Comparison of ENCODE assay signal across 16 cellular contexts in genomic region chr9:125548141-125548540, GRCh38.
"Had no signal": no experiment of that assay in that cellular context is flagged by ENCODE, and none has a peak within 500 bp of the region (broad histone marks: within the 10 kb centered on the region; RNA-seq: fewer than 3 reads in every experiment).

No MANE protein-coding gene starts in this region.

- H3K27ac Mint-ChIP-seq: activated CD8-positive, alpha-beta memory T cell treated with anti-CD3 and anti-CD28 coated beads, Interleukin-2, amount 10 ng/mL, durations not matched to agents 7 days and 5 days; activated naive CD8-positive, alpha-beta T cell treated with anti-CD3 and anti-CD28 coated beads for 36 hours; stimulated activated naive CD8-positive, alpha-beta T cell treated with anti-CD3 and anti-CD28 coated beads, Interleukin-15, amount 100 ng/mL, for 72 hours; T-helper 2 cell treated with Interferon-gamma antibody and Interleukin-4, amounts not matched to agents 5 μg/mL and 100 μg/mL, for 36 hours had no signal

- ATAC-seq: activated CD8-positive, alpha-beta memory T cell treated with anti-CD3 and anti-CD28 coated beads, Interleukin-2, amount 10 ng/mL, durations not matched to agents 7 days and 5 days; activated T-cell treated with anti-CD3 and anti-CD28 coated beads, Interleukin-2, amount 50 U/mL, for 4 hours; stimulated activated naive CD8-positive, alpha-beta T cell treated with anti-CD3 and anti-CD28 coated beads, Interleukin-15, amount 100 ng/mL, for 72 hours had no signal

- H3K4me3 ChIP-seq: dorsolateral prefrontal cortex, uterus had no signal

- DNase-seq: activated CD4-positive, alpha-beta T cell treated with anti-CD3 and anti-CD28 coated beads for 1 hour; activated CD4-positive, alpha-beta T cell treated with anti-CD3 and anti-CD28 coated beads, Interleukin-2, amount 50 U/mL, for 48 hours; activated CD8-positive, alpha-beta memory T cell treated with anti-CD3 and anti-CD28 coated beads, Interleukin-2, amount 10 ng/mL, durations not matched to agents 7 days and 5 days; activated gamma-delta T cell; activated naive CD8-positive, alpha-beta T cell treated with anti-CD3 and anti-CD28 coated beads for 36 hours; activated T-cell treated with anti-CD3 and anti-CD28 coated beads, Interleukin-2, amount 50 U/mL, for 4 hours; anterior cingulate cortex; cerebellar nuclear complex; dorsolateral prefrontal cortex; glutamatergic neuron; mesenchymal stem cell; stimulated activated CD4-positive, alpha-beta T cell treated with anti-CD3 and anti-CD28 coated beads, Interleukin-15, amount 100 ng/mL, for 24 hours; stimulated activated CD4-positive, alpha-beta T cell treated with anti-CD3 and anti-CD28 coated beads, Interleukin-4, amount 100 ng/mL, for 24 hours; stimulated activated naive CD8-positive, alpha-beta T cell treated with anti-CD3 and anti-CD28 coated beads, Interleukin-15, amount 100 ng/mL, for 72 hours; uterus had no signal

- H3K36me3 Mint-ChIP-seq: activated CD8-positive, alpha-beta memory T cell treated with anti-CD3 and anti-CD28 coated beads, Interleukin-2, amount 10 ng/mL, durations not matched to agents 7 days and 5 days had no signal

- H3K36me3 ChIP-seq: uterus had no signal

- H3K27me3 ChIP-seq: dorsolateral prefrontal cortex, uterus had no signal

- H3K27me3 Mint-ChIP-seq: activated CD8-positive, alpha-beta memory T cell treated with anti-CD3 and anti-CD28 coated beads, Interleukin-2, amount 10 ng/mL, durations not matched to agents 7 days and 5 days; activated naive CD8-positive, alpha-beta T cell treated with anti-CD3 and anti-CD28 coated beads for 36 hours; stimulated activated naive CD8-positive, alpha-beta T cell treated with anti-CD3 and anti-CD28 coated beads, Interleukin-15, amount 100 ng/mL, for 72 hours had no signal

- H3K4me1 Mint-ChIP-seq: activated CD8-positive, alpha-beta memory T cell treated with anti-CD3 and anti-CD28 coated beads, Interleukin-2, amount 10 ng/mL, durations not matched to agents 7 days and 5 days; activated naive CD8-positive, alpha-beta T cell treated with anti-CD3 and anti-CD28 coated beads for 36 hours; stimulated activated naive CD8-positive, alpha-beta T cell treated with anti-CD3 and anti-CD28 coated beads, Interleukin-15, amount 100 ng/mL, for 72 hours had no signal

- H3K9me3 ChIP-seq: uterus had no signal

- H3K4me3 Mint-ChIP-seq: activated CD8-positive, alpha-beta memory T cell treated with anti-CD3 and anti-CD28 coated beads, Interleukin-2, amount 10 ng/mL, durations not matched to agents 7 days and 5 days; activated naive CD8-positive, alpha-beta T cell treated with anti-CD3 and anti-CD28 coated beads for 36 hours; activated T-cell treated with anti-CD3 and anti-CD28 coated beads, Interleukin-2, amount 50 U/mL, for 4 hours; stimulated activated naive CD8-positive, alpha-beta T cell treated with anti-CD3 and anti-CD28 coated beads, Interleukin-15, amount 100 ng/mL, for 72 hours; T-helper 2 cell treated with Interferon-gamma antibody and Interleukin-4, amounts not matched to agents 5 μg/mL and 100 μg/mL, for 36 hours had no signal

- H3K9me3 Mint-ChIP-seq: activated naive CD8-positive, alpha-beta T cell treated with anti-CD3 and anti-CD28 coated beads for 36 hours; activated T-cell treated with anti-CD3 and anti-CD28 coated beads, Interleukin-2, amount 50 U/mL, for 4 hours; stimulated activated naive CD8-positive, alpha-beta T cell treated with anti-CD3 and anti-CD28 coated beads, Interleukin-15, amount 100 ng/mL, for 72 hours; T-helper 2 cell treated with Interferon-gamma antibody and Interleukin-4, amounts not matched to agents 5 μg/mL and 100 μg/mL, for 36 hours had no signal
